Comparison of ENCODE assay signal across 8 cellular contexts in the genomic region with DNA sequence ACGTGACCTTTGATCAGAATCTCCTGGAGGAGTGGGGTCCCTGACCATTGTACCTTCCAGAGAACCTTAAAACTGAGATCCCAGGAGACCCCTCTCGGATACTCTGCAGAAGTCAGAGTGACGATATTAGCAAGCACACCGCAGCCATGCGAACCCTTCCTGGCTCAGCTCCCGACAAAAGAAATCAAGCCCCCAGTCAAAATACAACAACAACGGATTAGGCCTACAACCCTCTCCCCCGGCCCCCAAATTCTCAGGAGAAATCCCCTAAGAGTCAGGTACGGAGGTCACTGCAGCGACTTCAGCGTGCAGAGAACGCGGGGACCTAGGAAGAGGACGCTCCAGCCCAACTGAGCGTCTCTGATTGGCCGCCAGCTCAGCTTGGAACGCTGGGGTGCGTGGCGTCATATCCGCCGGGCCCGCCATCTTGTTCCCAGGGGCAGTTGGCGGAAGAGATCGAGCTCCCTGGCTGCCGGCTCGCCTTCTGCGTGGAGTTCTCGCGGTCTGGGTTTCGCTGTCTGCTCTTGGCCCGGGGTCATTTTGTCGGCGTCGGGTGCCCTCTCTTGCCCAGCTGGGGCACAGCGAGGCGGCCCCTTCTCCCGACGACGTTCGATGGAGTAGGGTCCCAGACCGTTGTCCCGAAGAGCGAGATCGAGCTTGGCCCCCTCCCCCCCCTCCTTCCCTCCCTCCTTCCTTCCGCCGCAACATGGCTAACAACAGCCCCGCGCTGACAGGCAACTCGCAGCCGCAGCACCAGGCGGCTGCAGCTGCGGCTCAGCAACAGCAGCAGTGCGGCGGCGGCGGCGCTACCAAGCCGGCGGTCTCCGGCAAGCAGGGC. TPM values are rescaled to one million over a fixed set of nuclear protein-coding genes. Genes with fewer than 3 reads are reported as not detected.
DNase-seq lines count a peak whose midpoint lies in the region; ATAC-seq and TF ChIP-seq lines count a peak whose summit lies in the region.

A gene with protein sequence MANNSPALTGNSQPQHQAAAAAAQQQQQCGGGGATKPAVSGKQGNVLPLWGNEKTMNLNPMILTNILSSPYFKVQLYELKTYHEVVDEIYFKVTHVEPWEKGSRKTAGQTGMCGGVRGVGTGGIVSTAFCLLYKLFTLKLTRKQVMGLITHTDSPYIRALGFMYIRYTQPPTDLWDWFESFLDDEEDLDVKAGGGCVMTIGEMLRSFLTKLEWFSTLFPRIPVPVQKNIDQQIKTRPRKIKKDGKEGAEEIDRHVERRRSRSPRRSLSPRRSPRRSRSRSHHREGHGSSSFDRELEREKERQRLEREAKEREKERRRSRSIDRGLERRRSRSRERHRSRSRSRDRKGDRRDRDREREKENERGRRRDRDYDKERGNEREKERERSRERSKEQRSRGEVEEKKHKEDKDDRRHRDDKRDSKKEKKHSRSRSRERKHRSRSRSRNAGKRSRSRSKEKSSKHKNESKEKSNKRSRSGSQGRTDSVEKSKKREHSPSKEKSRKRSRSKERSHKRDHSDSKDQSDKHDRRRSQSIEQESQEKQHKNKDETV (plus strand): TSS at position 425 of the 838 bp plus-strand sequence. CDS start 282 bp downstream, at position 707.

- ATAC-seq in GM19025 (IDR thresholded peaks at IDR 0.05; ENCODE audit: low read depth, unreplicated experiment) = peak; percentile 93
- peak; percentile 92 for ATAC-seq in HG03342 (IDR thresholded peaks at IDR 0.05; ENCODE audit: unreplicated experiment)

- DNase-seq in AG09319 (ENCODE audit: extremely low read depth, low read depth) = peak; percentile 62
- peak; percentile 83 for DNase-seq in NCI-H460 (ENCODE audit: extremely low read depth, low read depth)
- peak; percentile 90 for DNase-seq in activated CD4-positive, alpha-beta T cell treated with anti-CD3 and anti-CD28 coated beads for 1 hour
- peak; percentile 94 for DNase-seq in cerebellum (ENCODE audit: low spot score)
- peak; percentile 63 for DNase-seq in kidney epithelial cell (ENCODE audit: low read depth)
- peak; percentile 88 to 91 for DNase-seq in stimulated activated CD4-positive, alpha-beta T cell treated with anti-CD3 and anti-CD28 coated beads, Interleukin-15, amount 100 ng/mL, for 48 hours (ENCODE audit: low read depth in 2 of 2)

- TF ChIP-seq CTCF in AG09319 (IDR thresholded peaks at IDR 0.05; ENCODE audit: low read depth, low read length) = no peak
- TF ChIP-seq CTCF in kidney epithelial cell (IDR thresholded peaks at IDR 0.05; ENCODE audit: insufficient read depth, low read length, poor library complexity, severe bottlenecking) = no peak

- no peaks in the 10 kb centered on the region for H3K27me3 ChIP-seq in kidney epithelial cell (ENCODE audit: control insufficient read depth, insufficient read depth, low read length)

- H3K36me3 ChIP-seq in kidney epithelial cell (ENCODE audit: control insufficient read depth, insufficient read depth, low read length) = no peaks in the 10 kb centered on the region

- H3K4me3 ChIP-seq in kidney epithelial cell (ENCODE audit: low read depth, low read length) = peak within 1 kb of the TSS; percentile 96

RNA-seq across cellular contexts. Expression of the gene that starts here (rescaled TPM):
- 17.0 and 23.7 TPM in 2 replicates for total RNA-seq in NCI-H460 (2014; rRNA removed; shearing (Covaris generic))
- 51.7 and 75.6 TPM in 2 replicates for polyA plus RNA-seq in NCI-H460 (2014; cell fraction: nucleus; rRNA removed)
- total RNA-seq in cerebellum (25.0 TPM), kidney epithelial cell (20.3 and 21.1 TPM in 2 replicates)

Comparison
In these comparisons a context has a peak if more than half of its experiments do, and no peak if none do; other contexts are left out.
1. Peak in every context shown above with its lines: DNase-seq, ATAC-seq and H3K4me3 ChIP-seq.